16 cellular contexts compared by ENCODE assay signal in the genomic region with DNA sequence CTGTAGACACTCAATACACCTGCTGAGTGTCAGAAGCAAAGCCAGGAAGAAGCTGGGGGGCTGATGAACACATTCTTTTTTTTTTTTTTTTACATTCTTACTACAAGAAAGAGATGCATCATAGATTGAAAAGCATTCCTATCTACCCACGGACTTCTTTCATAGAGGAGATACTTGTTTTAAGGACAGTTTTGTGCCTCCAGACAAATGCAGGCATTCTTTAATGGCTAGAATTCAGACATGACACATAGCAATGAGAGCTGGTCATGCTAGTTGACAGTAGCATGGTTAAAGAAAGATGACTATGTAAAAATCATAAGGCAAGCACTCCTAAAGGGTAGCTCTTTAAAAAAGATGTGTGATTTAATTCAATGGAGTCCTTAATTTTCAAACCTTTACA.
"Had no signal": no experiment of that assay in that cellular context is flagged by ENCODE, and none has a peak within 500 bp of the region (broad histone marks: within the 10 kb centered on the region; RNA-seq: fewer than 3 reads in every experiment).

No MANE protein-coding gene starts in this region.

- H3K27ac ChIP-seq: breast epithelium, dorsolateral prefrontal cortex, esophagus squamous epithelium, left ventricle myocardium inferior, ovary, testis, upper lobe of right lung had no signal

- DNase-seq: activated CD4-positive, alpha-beta T cell treated with anti-CD3 and anti-CD28 coated beads, Interleukin-2, amount 10 ng/mL, durations not matched to agents 7 days and 5 days; activated CD4-positive, CD25-positive, alpha-beta regulatory T cell; activated CD8-positive, alpha-beta memory T cell treated with anti-CD3 and anti-CD28 coated beads for 24 hours; activated naive CD4-positive, alpha-beta T cell treated with anti-CD3 and anti-CD28 coated beads, Interleukin-2, amount 50 U/mL, for 16 hours; activated T-cell treated with anti-CD3 and anti-CD28 coated beads for 4 hours; amniotic stem cell; dorsolateral prefrontal cortex; esophagus squamous epithelium; head of caudate nucleus; left ventricle myocardium inferior; ovary; stimulated activated CD4-positive, alpha-beta T cell treated with anti-CD3 and anti-CD28 coated beads, Interleukin-4, amount 100 ng/mL, for 24 hours; stimulated activated naive CD8-positive, alpha-beta T cell treated with anti-CD3 and anti-CD28 coated beads, Interleukin-15, amount 100 ng/mL, for 72 hours; testis; upper lobe of right lung had no signal

- H3K4me3 ChIP-seq: breast epithelium, dorsolateral prefrontal cortex, esophagus squamous epithelium, left ventricle myocardium inferior, ovary, testis, upper lobe of right lung had no signal

- H3K27me3 ChIP-seq: breast epithelium, esophagus squamous epithelium, ovary, testis, upper lobe of right lung had no signal

- H3K4me1 ChIP-seq: breast epithelium, esophagus squamous epithelium, testis, upper lobe of right lung had no signal

- H3K9me3 ChIP-seq: breast epithelium, esophagus squamous epithelium, left ventricle myocardium inferior, ovary, testis, upper lobe of right lung had no signal

- H3K36me3 ChIP-seq: breast epithelium, esophagus squamous epithelium, left ventricle myocardium inferior, ovary, upper lobe of right lung had no signal

- ATAC-seq: stimulated activated naive CD8-positive, alpha-beta T cell treated with anti-CD3 and anti-CD28 coated beads, Interleukin-15, amount 100 ng/mL, for 72 hours; upper lobe of right lung had no signal
